In the genomic region with DNA sequence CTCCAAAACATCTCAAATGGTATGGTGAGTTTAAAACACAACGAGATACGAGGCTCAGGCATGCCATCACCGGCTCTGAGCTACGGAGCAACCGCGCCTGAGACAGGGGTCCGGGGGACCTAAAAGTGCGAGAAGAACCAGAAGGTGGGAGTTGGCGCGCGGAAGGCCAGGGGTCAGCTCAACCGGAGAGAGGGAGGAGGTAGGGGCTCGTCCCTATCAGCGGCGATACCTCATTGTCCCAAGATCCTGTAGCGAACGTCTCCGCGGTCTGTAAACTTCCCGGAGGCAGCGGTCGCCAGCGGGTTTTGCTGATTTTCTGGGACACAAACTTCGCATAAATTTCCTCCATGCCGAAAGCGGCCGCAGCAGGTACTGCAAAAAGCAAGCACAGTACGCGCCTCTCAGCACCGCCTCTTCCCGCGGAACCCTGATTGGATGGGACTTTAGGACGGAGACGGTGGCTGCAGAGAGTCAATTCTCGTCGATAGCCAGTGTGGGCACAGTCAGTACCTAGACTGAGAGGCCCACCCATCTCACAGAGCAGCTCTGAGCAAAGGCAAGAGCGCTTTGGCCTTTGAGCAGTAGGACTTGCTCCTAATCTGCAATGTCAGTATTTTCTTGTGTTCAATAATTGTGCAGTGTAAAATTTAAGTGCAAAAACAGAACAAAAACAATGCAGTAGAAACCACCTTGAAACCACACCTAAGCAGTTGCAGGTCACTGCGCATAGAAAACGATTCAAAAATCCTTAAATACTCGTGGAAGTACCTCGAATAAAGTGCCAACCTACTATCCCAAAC, we compare ENCODE assay signal across 1 cellular context.
TF ChIP-seq lines count a peak whose summit lies in the region.

A gene with protein sequence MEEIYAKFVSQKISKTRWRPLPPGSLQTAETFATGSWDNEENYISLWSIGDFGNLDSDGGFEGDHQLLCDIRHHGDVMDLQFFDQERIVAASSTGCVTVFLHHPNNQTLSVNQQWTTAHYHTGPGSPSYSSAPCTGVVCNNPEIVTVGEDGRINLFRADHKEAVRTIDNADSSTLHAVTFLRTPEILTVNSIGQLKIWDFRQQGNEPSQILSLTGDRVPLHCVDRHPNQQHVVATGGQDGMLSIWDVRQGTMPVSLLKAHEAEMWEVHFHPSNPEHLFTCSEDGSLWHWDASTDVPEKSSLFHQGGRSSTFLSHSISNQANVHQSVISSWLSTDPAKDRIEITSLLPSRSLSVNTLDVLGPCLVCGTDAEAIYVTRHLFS (minus strand): TSS at position 383 of the 800 bp plus-strand sequence. CDS start 34 bp downstream, at position 349.

TF ChIP-seq in K562, 482 proteins besides CTCF, POLR2A, EP300 and RAD21 (continued from another document and continues in another):
- TF ChIP-seq KLF6 (CRISPR knock-in tag; IDR thresholded peaks at IDR 0.05; ENCODE audit: borderline replicate concordance), result no peak
- TF ChIP-seq XRCC3 (IDR thresholded peaks at IDR 0.05), result no peak
- peak; percentile 90 for TF ChIP-seq ZSCAN29 (IDR thresholded peaks at IDR 0.05)
- peak; percentile 70 for TF ChIP-seq HNRNPLL (IDR thresholded peaks at IDR 0.05; ENCODE audit: low read depth, low read length, poor library complexity, severe bottlenecking)
- peak; percentile 80; the same call in 1 of the 2 replicates for TF ChIP-seq SIN3B (IDR thresholded peaks at IDR 0.05; ENCODE audit: low read depth)
- no peak for TF ChIP-seq ZNF140 (CRISPR knock-in tag; IDR thresholded peaks at IDR 0.05)
- TF ChIP-seq ZNF431 (CRISPR knock-in tag; IDR thresholded peaks at IDR 0.05), result no peak
- no peak for TF ChIP-seq TSC22D4 (tag; IDR thresholded peaks at IDR 0.05)
- TF ChIP-seq RUNX1 (IDR thresholded peaks at IDR 0.05; ENCODE audit: low read depth), result 0 out of 2 replicates have a peak, but pooled peaks have one; percentile 15
- TF ChIP-seq TCF3 (CRISPR knock-in tag; IDR thresholded peaks at IDR 0.05), result peak; percentile 38; the same call in 1 of the 2 replicates
- TF ChIP-seq SLC30A9 (CRISPR knock-in tag; IDR thresholded peaks at IDR 0.05), result no peak
- no peak for TF ChIP-seq DNMT1 (IDR thresholded peaks at IDR 0.05)
- TF ChIP-seq ESRRA (IDR thresholded peaks at IDR 0.05; ENCODE audit: borderline replicate concordance, low read depth), result no peak
- no peak for TF ChIP-seq BCOR (IDR thresholded peaks at IDR 0.05)
- TF ChIP-seq THRAP3 (IDR thresholded peaks at IDR 0.05; ENCODE audit: borderline replicate concordance), result no peak
- TF ChIP-seq ESRRB (CRISPR knock-in tag; IDR thresholded peaks at IDR 0.05; ENCODE audit: borderline replicate concordance), result no peak
- TF ChIP-seq, protein P1, sequence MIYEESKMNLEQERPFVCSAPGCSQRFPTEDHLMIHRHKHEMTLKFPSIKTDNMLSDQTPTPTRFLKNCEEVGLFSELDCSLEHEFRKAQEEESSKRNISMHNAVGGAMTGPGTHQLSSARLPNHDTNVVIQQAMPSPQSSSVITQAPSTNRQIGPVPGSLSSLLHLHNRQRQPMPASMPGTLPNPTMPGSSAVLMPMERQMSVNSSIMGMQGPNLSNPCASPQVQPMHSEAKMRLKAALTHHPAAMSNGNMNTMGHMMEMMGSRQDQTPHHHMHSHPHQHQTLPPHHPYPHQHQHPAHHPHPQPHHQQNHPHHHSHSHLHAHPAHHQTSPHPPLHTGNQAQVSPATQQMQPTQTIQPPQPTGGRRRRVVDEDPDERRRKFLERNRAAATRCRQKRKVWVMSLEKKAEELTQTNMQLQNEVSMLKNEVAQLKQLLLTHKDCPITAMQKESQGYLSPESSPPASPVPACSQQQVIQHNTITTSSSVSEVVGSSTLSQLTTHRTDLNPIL (CRISPR knock-in tag; IDR thresholded peaks at IDR 0.05), result no peak
- TF ChIP-seq ZNF699 (CRISPR knock-in tag; IDR thresholded peaks at IDR 0.05; ENCODE audit: insufficient replicate concordance), result no peak
- TF ChIP-seq RCOR1 (IDR thresholded peaks at IDR 0.05; ENCODE audit: borderline replicate concordance in 1 of 2, low read depth in 2 of 2, low read length in 2 of 2), result peak in 1 of 2 experiments; percentile 86; a peak in 3 of 4 replicates
- peak; percentile 42; the same call in 1 of the 2 replicates for TF ChIP-seq XRCC5 (IDR thresholded peaks at IDR 0.05; ENCODE audit: low read depth, low read length)
- no peak for TF ChIP-seq PRPF4 (IDR thresholded peaks at IDR 0.05; ENCODE audit: insufficient read depth, low read depth, low read length, poor library complexity, severe bottlenecking)
- TF ChIP-seq, protein P2, sequence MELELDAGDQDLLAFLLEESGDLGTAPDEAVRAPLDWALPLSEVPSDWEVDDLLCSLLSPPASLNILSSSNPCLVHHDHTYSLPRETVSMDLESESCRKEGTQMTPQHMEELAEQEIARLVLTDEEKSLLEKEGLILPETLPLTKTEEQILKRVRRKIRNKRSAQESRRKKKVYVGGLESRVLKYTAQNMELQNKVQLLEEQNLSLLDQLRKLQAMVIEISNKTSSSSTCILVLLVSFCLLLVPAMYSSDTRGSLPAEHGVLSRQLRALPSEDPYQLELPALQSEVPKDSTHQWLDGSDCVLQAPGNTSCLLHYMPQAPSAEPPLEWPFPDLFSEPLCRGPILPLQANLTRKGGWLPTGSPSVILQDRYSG (tag; conservative IDR thresholded peaks at IDR 0.05; ENCODE audit: low read depth), result no peak
- peak in 1 of 2 experiments; percentile 79; a peak in 1 of 4 replicates for TF ChIP-seq KDM4B (IDR thresholded peaks at IDR 0.05; ENCODE audit: borderline replicate concordance in 2 of 2, low read depth in 1 of 2)
- no peak for TF ChIP-seq SAFB (IDR thresholded peaks at IDR 0.05; ENCODE audit: borderline replicate concordance, low read depth, low read length)
- TF ChIP-seq, protein P3, sequence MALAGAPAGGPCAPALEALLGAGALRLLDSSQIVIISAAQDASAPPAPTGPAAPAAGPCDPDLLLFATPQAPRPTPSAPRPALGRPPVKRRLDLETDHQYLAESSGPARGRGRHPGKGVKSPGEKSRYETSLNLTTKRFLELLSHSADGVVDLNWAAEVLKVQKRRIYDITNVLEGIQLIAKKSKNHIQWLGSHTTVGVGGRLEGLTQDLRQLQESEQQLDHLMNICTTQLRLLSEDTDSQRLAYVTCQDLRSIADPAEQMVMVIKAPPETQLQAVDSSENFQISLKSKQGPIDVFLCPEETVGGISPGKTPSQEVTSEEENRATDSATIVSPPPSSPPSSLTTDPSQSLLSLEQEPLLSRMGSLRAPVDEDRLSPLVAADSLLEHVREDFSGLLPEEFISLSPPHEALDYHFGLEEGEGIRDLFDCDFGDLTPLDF (CRISPR knock-in tag; IDR thresholded peaks at IDR 0.05), result no peak; the same call in 1 of the 2 replicates
- 0 out of 2 replicates have a peak, but pooled peaks have one; percentile 69 for TF ChIP-seq CBX5 (IDR thresholded peaks at IDR 0.05; ENCODE audit: borderline replicate concordance, low read depth)
- TF ChIP-seq ELF4 (CRISPR knock-in tag; IDR thresholded peaks at IDR 0.05), result no peak
- 0 out of 2 replicates have a peak, but pooled peaks have one; percentile 42 for TF ChIP-seq SMAD4 (CRISPR knock-in tag; conservative IDR thresholded peaks at IDR 0.05)
- no peak for TF ChIP-seq POLR3A (IDR thresholded peaks at IDR 0.05; ENCODE audit: borderline replicate concordance, extremely low read depth, insufficient read depth, insufficient read length)
- no peak for TF ChIP-seq SRSF3 (IDR thresholded peaks at IDR 0.05; ENCODE audit: insufficient read depth, low read length)
- TF ChIP-seq ATF7 (IDR thresholded peaks at IDR 0.05), result peak; percentile 66
- TF ChIP-seq, protein P4, sequence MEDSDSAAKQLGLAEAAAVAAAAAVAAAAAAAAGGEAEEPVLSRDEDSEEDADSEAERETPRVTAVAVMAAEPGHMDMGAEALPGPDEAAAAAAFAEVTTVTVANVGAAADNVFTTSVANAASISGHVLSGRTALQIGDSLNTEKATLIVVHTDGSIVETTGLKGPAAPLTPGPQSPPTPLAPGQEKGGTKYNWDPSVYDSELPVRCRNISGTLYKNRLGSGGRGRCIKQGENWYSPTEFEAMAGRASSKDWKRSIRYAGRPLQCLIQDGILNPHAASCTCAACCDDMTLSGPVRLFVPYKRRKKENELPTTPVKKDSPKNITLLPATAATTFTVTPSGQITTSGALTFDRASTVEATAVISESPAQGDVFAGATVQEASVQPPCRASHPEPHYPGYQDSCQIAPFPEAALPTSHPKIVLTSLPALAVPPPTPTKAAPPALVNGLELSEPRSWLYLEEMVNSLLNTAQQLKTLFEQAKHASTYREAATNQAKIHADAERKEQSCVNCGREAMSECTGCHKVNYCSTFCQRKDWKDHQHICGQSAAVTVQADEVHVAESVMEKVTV (CRISPR knock-in tag; IDR thresholded peaks at IDR 0.05), result no peak
- no peak for TF ChIP-seq ERF (CRISPR knock-in tag; IDR thresholded peaks at IDR 0.05)
- TF ChIP-seq, protein P5, sequence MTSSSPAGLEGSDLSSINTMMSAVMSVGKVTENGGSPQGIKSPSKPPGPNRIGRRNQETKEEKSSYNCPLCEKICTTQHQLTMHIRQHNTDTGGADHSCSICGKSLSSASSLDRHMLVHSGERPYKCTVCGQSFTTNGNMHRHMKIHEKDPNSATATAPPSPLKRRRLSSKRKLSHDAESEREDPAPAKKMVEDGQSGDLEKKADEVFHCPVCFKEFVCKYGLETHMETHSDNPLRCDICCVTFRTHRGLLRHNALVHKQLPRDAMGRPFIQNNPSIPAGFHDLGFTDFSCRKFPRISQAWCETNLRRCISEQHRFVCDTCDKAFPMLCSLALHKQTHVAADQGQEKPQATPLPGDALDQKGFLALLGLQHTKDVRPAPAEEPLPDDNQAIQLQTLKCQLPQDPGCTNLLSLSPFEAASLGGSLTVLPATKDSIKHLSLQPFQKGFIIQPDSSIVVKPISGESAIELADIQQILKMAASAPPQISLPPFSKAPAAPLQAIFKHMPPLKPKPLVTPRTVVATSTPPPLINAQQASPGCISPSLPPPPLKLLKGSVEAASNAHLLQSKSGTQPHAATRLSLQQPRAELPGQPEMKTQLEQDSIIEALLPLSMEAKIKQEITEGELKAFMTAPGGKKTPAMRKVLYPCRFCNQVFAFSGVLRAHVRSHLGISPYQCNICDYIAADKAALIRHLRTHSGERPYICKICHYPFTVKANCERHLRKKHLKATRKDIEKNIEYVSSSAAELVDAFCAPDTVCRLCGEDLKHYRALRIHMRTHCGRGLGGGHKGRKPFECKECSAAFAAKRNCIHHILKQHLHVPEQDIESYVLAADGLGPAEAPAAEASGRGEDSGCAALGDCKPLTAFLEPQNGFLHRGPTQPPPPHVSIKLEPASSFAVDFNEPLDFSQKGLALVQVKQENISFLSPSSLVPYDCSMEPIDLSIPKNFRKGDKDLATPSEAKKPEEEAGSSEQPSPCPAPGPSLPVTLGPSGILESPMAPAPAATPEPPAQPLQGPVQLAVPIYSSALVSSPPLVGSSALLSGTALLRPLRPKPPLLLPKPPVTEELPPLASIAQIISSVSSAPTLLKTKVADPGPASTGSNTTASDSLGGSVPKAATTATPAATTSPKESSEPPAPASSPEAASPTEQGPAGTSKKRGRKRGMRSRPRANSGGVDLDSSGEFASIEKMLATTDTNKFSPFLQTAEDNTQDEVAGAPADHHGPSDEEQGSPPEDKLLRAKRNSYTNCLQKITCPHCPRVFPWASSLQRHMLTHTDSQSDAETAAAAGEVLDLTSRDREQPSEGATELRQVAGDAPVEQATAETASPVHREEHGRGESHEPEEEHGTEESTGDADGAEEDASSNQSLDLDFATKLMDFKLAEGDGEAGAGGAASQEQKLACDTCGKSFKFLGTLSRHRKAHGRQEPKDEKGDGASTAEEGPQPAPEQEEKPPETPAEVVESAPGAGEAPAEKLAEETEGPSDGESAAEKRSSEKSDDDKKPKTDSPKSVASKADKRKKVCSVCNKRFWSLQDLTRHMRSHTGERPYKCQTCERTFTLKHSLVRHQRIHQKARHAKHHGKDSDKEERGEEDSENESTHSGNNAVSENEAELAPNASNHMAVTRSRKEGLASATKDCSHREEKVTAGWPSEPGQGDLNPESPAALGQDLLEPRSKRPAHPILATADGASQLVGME (CRISPR knock-in tag; IDR thresholded peaks at IDR 0.05), result peak; percentile 79; the same call in 1 of the 2 replicates
- TF ChIP-seq KDM2B (CRISPR knock-in tag; IDR thresholded peaks at IDR 0.05), result peak; percentile 15; the same call in 1 of the 2 replicates
